8 cellular contexts compared by ENCODE assay signal in the genomic region with DNA sequence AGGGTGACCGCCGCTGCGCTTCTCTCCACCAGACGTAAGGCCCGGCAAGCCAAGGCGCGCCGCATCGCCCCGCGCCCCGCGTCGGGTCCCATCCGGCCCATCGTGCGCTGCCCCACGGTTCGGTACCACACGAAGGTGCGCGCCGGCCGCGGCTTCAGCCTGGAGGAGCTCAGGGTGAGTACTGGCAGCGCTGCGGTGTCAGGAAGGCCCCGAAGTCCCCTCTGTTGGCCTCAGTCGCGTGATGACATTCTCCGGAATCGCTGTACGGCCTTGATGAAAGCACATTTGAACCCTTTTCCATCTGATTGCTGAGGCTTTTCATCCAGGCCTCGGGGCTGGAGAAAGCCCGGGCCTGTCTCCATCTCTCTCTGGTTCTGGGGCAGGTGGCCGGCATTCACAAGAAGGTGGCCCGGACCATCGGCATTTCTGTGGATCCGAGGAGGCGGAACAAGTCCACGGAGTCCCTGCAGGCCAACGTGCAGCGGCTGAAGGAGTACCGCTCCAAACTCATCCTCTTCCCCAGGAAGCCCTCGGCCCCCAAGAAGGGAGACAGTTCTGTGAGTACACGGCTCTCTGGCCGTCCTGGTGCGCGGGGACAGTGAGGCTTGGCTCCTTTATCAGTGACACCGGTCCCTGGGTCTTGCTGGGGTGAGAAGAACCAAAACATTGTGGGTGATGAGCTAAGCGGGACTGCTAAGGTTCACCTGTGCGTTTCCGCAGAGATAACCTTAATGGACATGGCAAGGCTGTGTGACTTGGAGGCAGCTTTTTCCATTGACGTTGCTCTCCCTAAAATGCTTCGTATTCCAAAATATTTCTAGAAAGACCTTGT. TPM values are rescaled to one million over a fixed set of nuclear protein-coding genes. Genes with fewer than 3 reads are reported as not detected.
DNase-seq lines count a peak whose midpoint lies in the region; ATAC-seq and TF ChIP-seq lines count a peak whose summit lies in the region.

No MANE protein-coding gene starts in this region.

- in situ Hi-C loops in astrocyte of the spinal cord (cut with HindIII; ENCODE audit: low sequenced_read_pairs): no loop called here
- in situ Hi-C loops in GM13976 (cut with MboI; ENCODE audit: low sequenced_read_pairs, unreplicated experiment): no loop called here

- H3K9me3 ChIP-seq in heart right ventricle (no peaks in the 10 kb centered on the region), lower lobe of right lung (no peaks in the 10 kb centered on the region), upper lobe of right lung (no peaks in the 10 kb centered on the region)

- TF ChIP-seq CTCF in heart right ventricle (IDR thresholded peaks at IDR 0.05) (no peak), astrocyte of the spinal cord (IDR thresholded peaks at IDR 0.05; ENCODE audit: low read depth, low read length) (no peak), lower lobe of right lung (IDR thresholded peaks at IDR 0.05) (no peak), upper lobe of right lung (IDR thresholded peaks at IDR 0.05) (no peak), GM13976 (IDR thresholded peaks at IDR 0.05; ENCODE audit: borderline replicate concordance, control extremely low read depth, extremely low read depth, insufficient read depth, missing control alignments) (no peak)

- ATAC-seq in heart right ventricle (peak in 3 of 8 donors; percentile 0 to 13 (median 2)), left cardiac atrium (no peak), lower lobe of right lung (no peak), upper lobe of right lung (no peak)

- DNase-seq in heart right ventricle (no peak), left cardiac atrium (no peak), astrocyte of the spinal cord (ENCODE audit: low read depth, low spot score) (no peak), lower lobe of right lung (no peak), upper lobe of right lung (no peak), NCI-H2107 (lab: John Stamatoyannopoulos, UW) (no peak), GM13976 (ENCODE audit: low spot score) (no peak), NCI-H146 (lab: John Stamatoyannopoulos, UW) (no peak)

- H3K4me1 ChIP-seq in heart right ventricle: peaks cover 29 to 75% (median 61%) of the 10 kb centered on the region in 9 donors
- peaks cover 65% of the 10 kb centered on the region for H3K4me1 ChIP-seq in lower lobe of right lung
- H3K4me1 ChIP-seq in upper lobe of right lung: peaks cover 58% of the 10 kb centered on the region

- intact Hi-C loops in heart right ventricle (cut with DNase I) (loop anchor here in 3 of 10 donors (5.0 to 10.0 kb wide), 4 partner anchors 57 to 319 kb away; a partner anchor contains a TSS), left cardiac atrium (cut with DNase I) (no loop called here), lower lobe of right lung (cut with DNase I) (no loop called here), upper lobe of right lung (cut with DNase I) (no loop called here)

- H3K27ac ChIP-seq in heart right ventricle (peak overlapping the region; percentile 85 to 99 (median 96)), lower lobe of right lung (peak overlapping the region; percentile 100), upper lobe of right lung (peak overlapping the region; percentile 95)

- H3K27me3 ChIP-seq in heart right ventricle (no peaks in the 10 kb centered on the region), lower lobe of right lung (ENCODE audit: low read depth) (no peaks in the 10 kb centered on the region), upper lobe of right lung (no peaks in the 10 kb centered on the region)

- H3K4me3 ChIP-seq in heart right ventricle (peak overlapping the region; percentile 70 to 98 (median 84)), astrocyte of the spinal cord (ENCODE audit: low read depth, low read length) (peak overlapping the region; percentile 77), lower lobe of right lung (peak overlapping the region; percentile 96), upper lobe of right lung (peak overlapping the region; percentile 95)

- 7 to 11% methylated on average over 55 of the region's 55 CpGs for WGBS in heart right ventricle, 2 donors

- H3K36me3 ChIP-seq in heart right ventricle (peaks cover 0 to 54% (median 28%) of the 10 kb centered on the region in 9 donors), lower lobe of right lung (peaks cover 45% of the 10 kb centered on the region), upper lobe of right lung (peaks cover 47% of the 10 kb centered on the region)

RNA-seq across cellular contexts. Expression of a gene that starts 0.9 kb away (rescaled TPM):
- 1,000 to 10,000 TPM in 4 of 10 donors, 100 to 1,000 TPM in 6; 786 to 1,426 (median 935) TPM for total RNA-seq in heart right ventricle
- 1,000 to 10,000 TPM; 3,221 to 7,398 TPM for polyA plus RNA-seq in heart right ventricle
- 1,000 to 10,000 TPM; 1,319 to 1,367 TPM for total RNA-seq in left cardiac atrium
- 1,727 TPM for total RNA-seq in lower lobe of right lung
- total RNA-seq in upper lobe of right lung: 1,795 TPM

RNA-seq across cellular contexts. Expression of a gene that starts 14.1 kb away (rescaled TPM):
- under 1 TPM in 1 of 10 donors, not detected in 9; 0.16 TPM for total RNA-seq in heart right ventricle
- under 1 TPM in 1 of 2 donors, not detected in 1; 0.33 TPM for polyA plus RNA-seq in heart right ventricle
- total RNA-seq in left cardiac atrium: not detected
- total RNA-seq in lower lobe of right lung: 0.35 TPM
- total RNA-seq in upper lobe of right lung: 4.8 TPM

RNA-seq across cellular contexts. Expression of a gene that starts 52.0 kb away (rescaled TPM):
- total RNA-seq in heart right ventricle (not detected), left cardiac atrium (not detected), lower lobe of right lung (0.59 TPM), upper lobe of right lung (3.0 TPM)
- under 1 TPM in 1 of 2 donors, not detected in 1; 0.09 TPM for polyA plus RNA-seq in heart right ventricle

RNA-seq across cellular contexts. Expression of a gene that starts 53.2 kb away (rescaled TPM):
- total RNA-seq in heart right ventricle: 100 to 1,000 TPM in 5 of 10 donors, 10 to 100 TPM in 5; 85.4 to 145 (median 101) TPM
- 100 to 1,000 TPM in 1 of 2 donors, 10 to 100 TPM in 1; 69.8 to 116 TPM for polyA plus RNA-seq in heart right ventricle
- 10 to 100 TPM; 78.5 to 99.5 TPM for total RNA-seq in left cardiac atrium
- 98.8 TPM for total RNA-seq in lower lobe of right lung
- 95.0 TPM for total RNA-seq in upper lobe of right lung
